11 cellular contexts compared by ENCODE assay signal in the genomic region with DNA sequence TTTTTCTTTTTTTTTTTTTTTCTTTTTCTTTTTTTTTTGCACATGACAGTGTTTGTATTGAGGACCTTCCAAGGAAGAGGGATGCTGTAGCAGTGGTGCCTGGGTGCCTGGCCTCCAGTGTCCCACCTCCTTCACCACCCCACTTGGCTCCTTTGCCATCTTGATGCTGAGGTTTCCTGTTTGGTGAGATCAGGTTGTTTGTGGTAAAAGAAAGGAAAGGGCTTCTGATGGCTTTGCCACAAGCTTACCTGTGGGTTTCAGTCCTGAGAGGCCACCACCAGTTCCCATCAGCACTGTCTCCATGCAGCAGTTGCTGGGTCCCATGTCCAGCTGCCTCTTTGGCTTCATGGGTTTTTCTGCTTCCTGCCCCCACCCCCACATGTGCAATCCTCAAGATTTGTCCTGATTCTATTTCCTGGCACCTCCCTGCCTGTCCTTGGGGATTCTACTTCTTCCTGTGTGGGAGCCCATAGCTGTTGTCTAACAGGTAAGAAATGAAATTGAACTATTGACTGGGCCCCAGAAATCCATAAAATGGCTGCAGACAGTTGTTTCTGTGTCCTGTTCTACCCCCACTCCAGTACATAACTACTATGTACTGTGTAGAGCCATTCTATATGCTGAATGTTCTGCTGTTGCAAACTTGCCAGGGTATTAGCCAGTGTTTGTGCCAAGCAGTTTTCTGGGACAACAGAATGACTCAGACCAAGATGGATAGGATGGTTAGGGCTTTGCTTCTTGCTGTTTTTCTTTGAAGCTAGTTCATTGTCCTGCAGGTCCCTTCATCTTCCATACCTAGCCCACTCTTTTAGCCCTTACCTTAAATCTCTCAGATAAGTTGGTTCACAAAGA. TPM values are rescaled to one million over a fixed set of nuclear protein-coding genes. Genes with fewer than 3 reads are reported as not detected.
DNase-seq lines count a peak whose midpoint lies in the region; ATAC-seq, FAIRE-seq and TF ChIP-seq lines count a peak whose summit lies in the region.
"Had no signal": no experiment of that assay in that cellular context is flagged by ENCODE, and none has a peak within 500 bp of the region (broad histone marks: within the 10 kb centered on the region; RNA-seq: fewer than 3 reads in every experiment).

No MANE protein-coding gene starts in this region.

- peaks cover 7% of the 10 kb centered on the region; the same call in 1 of the 2 replicates for H3F3A ChIP-seq in Loucy (ENCODE audit: low read depth)

- no peak overlapping the region for H3K9ac ChIP-seq in Loucy (ENCODE audit: low read depth, low read length, poor library complexity, severe bottlenecking)
- H3K9ac ChIP-seq in astrocyte (ENCODE audit: low read length): no peak overlapping the region

- H3K4me1 ChIP-seq in Caco-2: no peaks in the 10 kb centered on the region
- H3K4me1 ChIP-seq in Loucy (ENCODE audit: insufficient read depth, low read length, poor library complexity, severe bottlenecking): peaks cover 37% of the 10 kb centered on the region
- H3K4me1 ChIP-seq in astrocyte (ENCODE audit: insufficient read depth, low read length): peaks cover 13% of the 10 kb centered on the region

- 0 out of 2 replicates have a peak, but pooled peaks cover 1% of the 10 kb centered on the region for H3K36me3 ChIP-seq in Caco-2 (ENCODE audit: control insufficient read depth, insufficient read depth, low read length)
- H3K36me3 ChIP-seq in Loucy (ENCODE audit: insufficient read depth, low read length): peaks cover 54% of the 10 kb centered on the region; the same call in 1 of the 2 replicates
- peaks cover 61% of the 10 kb centered on the region for H3K36me3 ChIP-seq in astrocyte (ENCODE audit: insufficient read depth, low read length)

- H3K4me3 Mint-ChIP-seq in Caco-2 (ENCODE audit: unreplicated experiment): no peak overlapping the region
- H3K4me3 Mint-ChIP-seq in astrocyte (ENCODE audit: unreplicated experiment): peak overlapping the region; percentile 62
- H3K4me3 Mint-ChIP-seq in naive thymus-derived CD8-positive, alpha-beta T cell: peak overlapping the region in 8 of 10 donors; percentile 33 to 78 (median 58)

- H3K4me1 Mint-ChIP-seq in Caco-2 (ENCODE audit: low read depth, unreplicated experiment) (no peaks in the 10 kb centered on the region), astrocyte (ENCODE audit: low read depth, unreplicated experiment) (peaks cover 22% of the 10 kb centered on the region)
- peaks cover 29 to 60% (median 44%) of the 10 kb centered on the region in 4 donors for H3K4me1 Mint-ChIP-seq in naive thymus-derived CD8-positive, alpha-beta T cell

- CTCF ChIA-PET in Caco-2 (lab: Charles Lee): no interaction called here

- no peak for TF ChIP-seq CTCF in Caco-2 (IDR thresholded peaks at IDR 0.05; ENCODE audit: insufficient read depth in 1 of 2, low read depth in 1 of 2, low read length in 1 of 2, severe bottlenecking in 1 of 2, unreplicated experiment in 1 of 2)
- TF ChIP-seq CTCF in Loucy (conservative IDR thresholded peaks at IDR 0.05; ENCODE audit: low read length): no peak
- no peak for TF ChIP-seq CTCF in astrocyte (IDR thresholded peaks at IDR 0.05; ENCODE audit: insufficient read depth, low read depth, low read length)

- H3K9me3 ChIP-seq in Caco-2 (no peaks in the 10 kb centered on the region), Loucy (ENCODE audit: insufficient read depth, low read depth, low read length) (no peaks in the 10 kb centered on the region), astrocyte (ENCODE audit: insufficient read depth, low read depth, low read length) (no peaks in the 10 kb centered on the region)

- no peaks in the 10 kb centered on the region for H3K9me3 Mint-ChIP-seq in Caco-2 (ENCODE audit: unreplicated experiment)
- H3K9me3 Mint-ChIP-seq in astrocyte (ENCODE audit: unreplicated experiment): no peaks in the 10 kb centered on the region
- H3K9me3 Mint-ChIP-seq in naive thymus-derived CD8-positive, alpha-beta T cell: no peaks in the 10 kb centered on the region

- TSS peak; percentile 9 for BruUV-seq in Caco-2 (replicated peaks; lab: Mats Ljungman, UMichigan)

- H3K4me2 ChIP-seq in Loucy (ENCODE audit: low read depth, low read length, poor library complexity, severe bottlenecking): peak overlapping the region; percentile 65
- H3K4me2 ChIP-seq in astrocyte (ENCODE audit: low read length): no peak overlapping the region

- no peak overlapping the region for H2AFZ ChIP-seq in Loucy (ENCODE audit: low read length)
- H2AFZ ChIP-seq in astrocyte (ENCODE audit: low read depth, low read length): no peak overlapping the region

- H3K27ac ChIP-seq in astrocyte (ENCODE audit: low read depth, low read length): no peak overlapping the region

- H3K27me3 ChIP-seq in Caco-2 (replicated peaks; ENCODE audit: control insufficient read depth, insufficient read depth, low read length): no peaks in the 10 kb centered on the region
- no peaks in the 10 kb centered on the region for H3K27me3 ChIP-seq in Loucy (ENCODE audit: insufficient read depth, low read length, poor library complexity, severe bottlenecking)
- H3K27me3 ChIP-seq in astrocyte (ENCODE audit: insufficient read depth, low read length): no peaks in the 10 kb centered on the region

- ATAC-seq in naive thymus-derived CD8-positive, alpha-beta T cell: peak; percentile 7 to 9
- ATAC-seq in HG03108 (IDR thresholded peaks at IDR 0.05; ENCODE audit: unreplicated experiment) (no peak), GM19463 (IDR thresholded peaks at IDR 0.05; ENCODE audit: unreplicated experiment) (no peak)

- H3K79me2 ChIP-seq in Loucy (ENCODE audit: insufficient read depth, low read length): no peaks in the 10 kb centered on the region
- peaks cover 5% of the 10 kb centered on the region for H3K79me2 ChIP-seq in astrocyte (ENCODE audit: insufficient read depth, low read length)

- no peak overlapping the region for H3K4me3 ChIP-seq in Caco-2 (ENCODE audit: low read depth, low read length)
- peak overlapping the region; percentile 25 for H3K4me3 ChIP-seq in Loucy (ENCODE audit: low read length, poor library complexity, severe bottlenecking)
- no peak overlapping the region for H3K4me3 ChIP-seq in astrocyte (ENCODE audit: insufficient read depth, low read depth, low read length)

- intact Hi-C loops in Caco-2 (cut with micrococcal nuclease; ENCODE audit: unreplicated experiment): no loop called here

- H3K27ac Mint-ChIP-seq in Caco-2 (ENCODE audit: unreplicated experiment) (no peak overlapping the region), astrocyte (ENCODE audit: unreplicated experiment) (no peak overlapping the region)
- peak overlapping the region in 6 of 10 donors; percentile 4 to 87 (median 66) for H3K27ac Mint-ChIP-seq in naive thymus-derived CD8-positive, alpha-beta T cell

- H3K27me3 Mint-ChIP-seq in Caco-2 (ENCODE audit: insufficient read depth, unreplicated experiment) (no peaks in the 10 kb centered on the region), astrocyte (ENCODE audit: low read depth, unreplicated experiment) (no peaks in the 10 kb centered on the region)
- no peaks in the 10 kb centered on the region for H3K27me3 Mint-ChIP-seq in naive thymus-derived CD8-positive, alpha-beta T cell

- no peak for DNase-seq in Caco-2
- no peak for DNase-seq in astrocyte (ENCODE audit: low read depth)
- DNase-seq in naive thymus-derived CD8-positive, alpha-beta T cell: peak in 3 of 10 donors; percentile 20 to 29 (median 25)
- DNase-seq in T-helper 9 cell: no peak
- DNase-seq: cerebellar nuclear complex; NCI-H748 treated with DMSO at 0.1 percent for 48 hours; stimulated activated CD8-positive, alpha-beta memory T cell treated with anti-CD3 and anti-CD28 coated beads, Interleukin-4, amount 100 ng/mL, for 48 hours had no signal

- FAIRE-seq in astrocyte (lab: Jason Lieb, UNC): no peak

- H3K9me2 ChIP-seq in Loucy (replicated peaks; ENCODE audit: low read depth, low read length): no peaks in the 10 kb centered on the region

- H4K20me1 ChIP-seq in Loucy (ENCODE audit: insufficient read depth, low read length, poor library complexity, severe bottlenecking): peaks cover 63% of the 10 kb centered on the region
- peaks cover 54% of the 10 kb centered on the region for H4K20me1 ChIP-seq in astrocyte (ENCODE audit: insufficient read depth, low read length)

- POLR2A ChIA-PET in Caco-2 (lab: Charles Lee): interaction anchor here (1.1 kb wide), 1 partner anchor 579 kb away, joined by 3 read pairs; no protein-coding TSS in a partner anchor
- POLR2A ChIA-PET in naive thymus-derived CD8-positive, alpha-beta T cell (lab: Charles Lee): interaction anchor here (0.5 to 1.4 kb wide), 5 partner anchors 17 to 123 kb away, joined by 3 to 5 read pairs (median 4); a partner anchor contains a TSS

- H3K36me3 Mint-ChIP-seq in Caco-2 (ENCODE audit: insufficient read depth, unreplicated experiment) (peaks cover 55% of the 10 kb centered on the region), astrocyte (ENCODE audit: low read depth, unreplicated experiment) (peaks cover 28% of the 10 kb centered on the region)
- H3K36me3 Mint-ChIP-seq in naive thymus-derived CD8-positive, alpha-beta T cell: peaks cover 5 to 54% (median 30%) of the 10 kb centered on the region in 3 donors

RNA-seq across cellular contexts. Expression of a gene that starts 4.2 kb away (rescaled TPM):
- total RNA-seq in Caco-2 (2022) (3.7 and 3.9 TPM in 2 replicates), astrocyte (16.0 and 19.2 TPM in 2 replicates)
- total RNA-seq in naive thymus-derived CD8-positive, alpha-beta T cell: 1 to 10 TPM; 6.5 to 7.0 TPM
- polyA plus RNA-seq in naive thymus-derived CD8-positive, alpha-beta T cell: 10 to 100 TPM; 15.4 to 17.3 (median 16.3) TPM

RNA-seq across cellular contexts. Expression of a gene that starts 9.3 kb away (rescaled TPM):
- total RNA-seq in Caco-2 (2022) (3.4 and 3.5 TPM in 2 replicates), astrocyte (0.87 and 1.0 TPM in 2 replicates)
- total RNA-seq in naive thymus-derived CD8-positive, alpha-beta T cell: 1 to 10 TPM; 1.7 to 2.1 TPM
- polyA plus RNA-seq in naive thymus-derived CD8-positive, alpha-beta T cell: under 1 TPM; 0.60 to 0.92 (median 0.73) TPM

RNA-seq across cellular contexts. Expression of a gene that starts 12.7 kb away (rescaled TPM):
- not detected in 2 replicates for total RNA-seq in Caco-2 (2022)
- not detected in 2 replicates for total RNA-seq in astrocyte
- total RNA-seq in naive thymus-derived CD8-positive, alpha-beta T cell: under 1 TPM in 1 of 2 experiments, not detected in 1; 0.22 TPM
- polyA plus RNA-seq in naive thymus-derived CD8-positive, alpha-beta T cell: under 1 TPM in 1 of 3 donors, not detected in 2; 0.08 TPM
- total RNA-seq: fibroblast of lung had no signal
- polyA plus RNA-seq: fibroblast of lung had no signal

RNA-seq across cellular contexts. Expression of a gene that starts 16.7 kb away (rescaled TPM):
- 33.2 and 35.0 TPM in 2 replicates for total RNA-seq in Caco-2 (2022)
- 65.8 and 66.6 TPM in 2 replicates for total RNA-seq in astrocyte
- total RNA-seq in naive thymus-derived CD8-positive, alpha-beta T cell: 10 to 100 TPM; 35.7 to 36.0 TPM
- polyA plus RNA-seq in naive thymus-derived CD8-positive, alpha-beta T cell: 10 to 100 TPM; 19.0 to 28.3 (median 24.4) TPM

RNA-seq across cellular contexts. Expression of a gene that starts 26.0 kb away (rescaled TPM):
- 11.5 and 12.0 TPM in 2 replicates for total RNA-seq in Caco-2 (2022)
- 16.7 and 17.3 TPM in 2 replicates for total RNA-seq in astrocyte
- total RNA-seq in naive thymus-derived CD8-positive, alpha-beta T cell: 10 to 100 TPM; 24.3 to 26.4 TPM
- 1 to 10 TPM; 2.1 to 4.9 (median 4.4) TPM for polyA plus RNA-seq in naive thymus-derived CD8-positive, alpha-beta T cell

Comparison
In these comparisons a context has a peak if more than half of its experiments do, and no peak if none do; other contexts are left out.
1. H3K27ac Mint-ChIP-seq: peak in naive thymus-derived CD8-positive, alpha-beta T cell (6 of 10); none in Caco-2 (single experiment) and astrocyte (single experiment).
2. ATAC-seq: peak in naive thymus-derived CD8-positive, alpha-beta T cell (2 of 2); none in HG03108 (single experiment) and GM19463 (single experiment).